ENCODE assay signal across 14 cellular contexts in the genomic region with DNA sequence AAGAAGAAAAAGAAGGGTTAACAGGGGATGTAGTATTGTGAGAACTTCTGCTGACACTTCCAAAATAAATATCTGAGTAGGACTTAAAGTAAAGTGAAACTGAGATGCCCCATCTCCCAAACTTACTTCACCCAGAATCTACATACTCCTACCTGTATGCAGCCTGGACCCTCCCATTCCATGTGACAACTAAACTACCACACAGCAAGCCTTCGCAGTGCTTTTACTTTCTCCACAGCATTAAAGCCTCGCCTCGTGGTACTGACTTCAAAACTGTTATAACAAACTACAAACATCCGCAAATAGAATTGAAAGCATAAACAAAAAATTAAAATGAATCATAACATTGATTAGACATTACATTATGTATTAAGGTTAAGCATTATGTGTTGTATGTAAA. TPM values are rescaled to one million over a fixed set of nuclear protein-coding genes. Genes with fewer than 3 reads are reported as not detected.
DNase-seq lines count a peak whose midpoint lies in the region; ATAC-seq and TF ChIP-seq lines count a peak whose summit lies in the region.
"Had no signal": no experiment of that assay in that cellular context is flagged by ENCODE, and none has a peak within 500 bp of the region (broad histone marks: within the 10 kb centered on the region; RNA-seq: fewer than 3 reads in every experiment).

No MANE protein-coding gene starts in this region.

- H3K27ac ChIP-seq in liver (ENCODE audit: low read depth in 1 of 2, low read length in 2 of 2) (peak overlapping the region; percentile 80 to 93), thyroid gland (peak overlapping the region; percentile 81 to 92 (median 84))

- peaks cover 6 to 24% of the 10 kb centered on the region in 2 donors for H3K36me3 Mint-ChIP-seq in activated T-cell treated with anti-CD3 and anti-CD28 coated beads, Interleukin-2, amount 50 U/mL, for 72 hours (ENCODE audit: insufficient read depth in 2 of 2)
- peaks cover 30% of the 10 kb centered on the region for H3K36me3 Mint-ChIP-seq in activated T-helper 2 cell treated with anti-CD3 and anti-CD28 coated beads, Interferon-gamma antibody, Interleukin-2, Interleukin-4, amounts not matched to agents 10 μg/mL and 5 μg/mL and 100 μg/mL, durations not matched to agents 14 hours and 24 hours and 36 hours (ENCODE audit: low read depth)
- H3K36me3 Mint-ChIP-seq: brain had no signal

- peaks cover 2 to 19% (median 8%) of the 10 kb centered on the region in 4 donors for H3K36me3 ChIP-seq in liver (ENCODE audit: control insufficient read depth in 4 of 4, insufficient read depth in 3 of 4, low read depth in 1 of 4, low read length in 3 of 4)
- H3K36me3 ChIP-seq in thyroid gland, result no peaks in the 10 kb centered on the region

- H3K9ac ChIP-seq in liver (ENCODE audit: low read depth in 1 of 2, low read length in 2 of 2), result peak overlapping the region in 1 of 2 donors; percentile 80

- H3K4me3 ChIP-seq in liver (ENCODE audit: low read depth in 1 of 3, low read length in 3 of 3) (peak overlapping the region in 1 of 3 donors; percentile 65), thyroid gland (replicated peaks in 1 of 3) (peak overlapping the region in 2 of 3 donors; percentile 33 to 43)

- no peak for DNase-seq in activated T-cell treated with anti-CD3 and anti-CD28 coated beads, Interleukin-2, amount 50 U/mL, for 72 hours
- no peak for DNase-seq in activated T-cell treated with anti-CD3 and anti-CD28 coated beads, Interleukin-2, amount 50 U/mL, for 48 hours
- no peak for DNase-seq in activated T-helper 2 cell treated with anti-CD3 and anti-CD28 coated beads, Interferon-gamma antibody, Interleukin-2, Interleukin-4, amounts not matched to agents 10 μg/mL and 5 μg/mL and 100 μg/mL, durations not matched to agents 14 hours and 24 hours and 36 hours (ENCODE audit: low spot score)
- no peak for DNase-seq in thyroid gland
- DNase-seq in islet precursor cell, result no peak
- no peak for DNase-seq in NCI-H1105 (lab: John Stamatoyannopoulos, UW)
- DNase-seq: nucleus accumbens; stimulated activated CD4-positive, alpha-beta T cell treated with anti-CD3 and anti-CD28 coated beads, Interleukin-4, amount 100 ng/mL, for 1 hour; substantia nigra had no signal

- H3K9me3 ChIP-seq in liver (ENCODE audit: control insufficient read depth in 4 of 4, low read length in 3 of 4) (no peaks in the 10 kb centered on the region), thyroid gland (no peaks in the 10 kb centered on the region)

- H3K27me3 ChIP-seq in liver (ENCODE audit: control insufficient read depth in 4 of 4, insufficient read depth in 4 of 4, low read length in 3 of 4) (no peaks in the 10 kb centered on the region), thyroid gland (no peaks in the 10 kb centered on the region)

- H3K4me3 Mint-ChIP-seq in activated T-cell treated with anti-CD3 and anti-CD28 coated beads, Interleukin-2, amount 50 U/mL, for 72 hours, result peak overlapping the region; percentile 78 to 95
- H3K4me3 Mint-ChIP-seq in activated T-helper 2 cell treated with anti-CD3 and anti-CD28 coated beads, Interferon-gamma antibody, Interleukin-2, Interleukin-4, amounts not matched to agents 10 μg/mL and 5 μg/mL and 100 μg/mL, durations not matched to agents 14 hours and 24 hours and 36 hours (ENCODE audit: low read depth), result peak overlapping the region; percentile 87

- no peak for TF ChIP-seq POLR2A in thyroid gland (IDR thresholded peaks at IDR 0.05)

- ATAC-seq in activated T-cell treated with anti-CD3 and anti-CD28 coated beads, Interleukin-2, amount 50 U/mL, for 72 hours (replicated peaks in 1 of 2), result no peak
- no peak for ATAC-seq in HG02973 (IDR thresholded peaks at IDR 0.05; ENCODE audit: unreplicated experiment)

- 38% methylated on average over 4 of the region's 4 CpGs for WGBS in liver
- WGBS in thyroid gland, 2 donors, result 27 to 33% methylated on average over 4 of the region's 4 CpGs

- peaks cover 12% of the 10 kb centered on the region for H3K27me3 Mint-ChIP-seq in activated T-cell treated with anti-CD3 and anti-CD28 coated beads, Interleukin-2, amount 50 U/mL, for 72 hours (ENCODE audit: low read depth)
- H3K27me3 Mint-ChIP-seq in activated T-helper 2 cell treated with anti-CD3 and anti-CD28 coated beads, Interferon-gamma antibody, Interleukin-2, Interleukin-4, amounts not matched to agents 10 μg/mL and 5 μg/mL and 100 μg/mL, durations not matched to agents 14 hours and 24 hours and 36 hours (ENCODE audit: low read depth), result peaks cover 7% of the 10 kb centered on the region

- TF ChIP-seq RAD21 in liver (IDR thresholded peaks at IDR 0.05), result no peak

- peak overlapping the region; percentile 18 for H3K27ac Mint-ChIP-seq in activated T-cell treated with anti-CD3 and anti-CD28 coated beads, Interleukin-2, amount 50 U/mL, for 72 hours
- no peak overlapping the region for H3K27ac Mint-ChIP-seq in activated T-helper 2 cell treated with anti-CD3 and anti-CD28 coated beads, Interferon-gamma antibody, Interleukin-2, Interleukin-4, amounts not matched to agents 10 μg/mL and 5 μg/mL and 100 μg/mL, durations not matched to agents 14 hours and 24 hours and 36 hours

- TF ChIP-seq CTCF in liver (IDR thresholded peaks at IDR 0.05; ENCODE audit: low read depth, low read length, missing input control) (no peak), thyroid gland (IDR thresholded peaks at IDR 0.05) (no peak)

- H3K4me1 Mint-ChIP-seq in activated T-cell treated with anti-CD3 and anti-CD28 coated beads, Interleukin-2, amount 50 U/mL, for 72 hours (ENCODE audit: low read depth), result peaks cover 73% of the 10 kb centered on the region
- H3K4me1 Mint-ChIP-seq in activated T-helper 2 cell treated with anti-CD3 and anti-CD28 coated beads, Interferon-gamma antibody, Interleukin-2, Interleukin-4, amounts not matched to agents 10 μg/mL and 5 μg/mL and 100 μg/mL, durations not matched to agents 14 hours and 24 hours and 36 hours (ENCODE audit: low read depth), result peaks cover 55% of the 10 kb centered on the region

- H3K4me1 ChIP-seq in liver (ENCODE audit: control insufficient read depth in 4 of 4, insufficient read depth in 4 of 4, low read length in 3 of 4) (peaks cover 5 to 12% (median 8%) of the 10 kb centered on the region in 4 donors), thyroid gland (peaks cover 24 to 48% of the 10 kb centered on the region in 2 donors)

- intact Hi-C loops in activated T-helper 2 cell treated with anti-CD3 and anti-CD28 coated beads, Interferon-gamma antibody, Interleukin-2, Interleukin-4, amounts not matched to agents 10 μg/mL and 5 μg/mL and 100 μg/mL, durations not matched to agents 14 hours and 24 hours and 36 hours (cut with micrococcal nuclease), result no loop called here
- intact Hi-C loops in thyroid gland (cut with DNase I), result no loop called here

- H3K9me3 Mint-ChIP-seq in activated T-cell treated with anti-CD3 and anti-CD28 coated beads, Interleukin-2, amount 50 U/mL, for 72 hours, result peaks cover 0 to 2% of the 10 kb centered on the region in 2 donors
- peaks cover 5% of the 10 kb centered on the region for H3K9me3 Mint-ChIP-seq in activated T-helper 2 cell treated with anti-CD3 and anti-CD28 coated beads, Interferon-gamma antibody, Interleukin-2, Interleukin-4, amounts not matched to agents 10 μg/mL and 5 μg/mL and 100 μg/mL, durations not matched to agents 14 hours and 24 hours and 36 hours

TF ChIP-seq in liver, 16 proteins besides CTCF, POLR2A, EP300 and RAD21:
- TF ChIP-seq NR2F2 (IDR thresholded peaks at IDR 0.05), result no peak
- no peak for TF ChIP-seq MAX (IDR thresholded peaks at IDR 0.05)
- no peak for TF ChIP-seq JUND (IDR thresholded peaks at IDR 0.05)
- no peak for TF ChIP-seq HNF4A (conservative IDR thresholded peaks at IDR 0.05)
- no peak for TF ChIP-seq RXRA (IDR thresholded peaks at IDR 0.05)

RNA-seq across cellular contexts. Expression of gene MPZL2, which starts 1.0 kb away (rescaled TPM):
- total RNA-seq in activated T-cell treated with anti-CD3 and anti-CD28 coated beads, Interleukin-2, amount 50 U/mL, for 72 hours, result 10 to 100 TPM; 10.1 to 12.9 TPM
- total RNA-seq in activated T-helper 2 cell treated with anti-CD3 and anti-CD28 coated beads, Interferon-gamma antibody, Interleukin-2, Interleukin-4, amounts not matched to agents 10 μg/mL and 5 μg/mL and 100 μg/mL, durations not matched to agents 14 hours and 24 hours and 36 hours, result 13.9 and 14.6 TPM in 2 replicates
- 10 to 100 TPM; 14.4 to 17.2 TPM for total RNA-seq in liver
- 1 to 10 TPM; 8.4 to 9.3 TPM for polyA plus RNA-seq in liver
- 10 to 100 TPM; 40.3 to 92.7 (median 76.1) TPM for total RNA-seq in thyroid gland
- total RNA-seq: G401 had no signal

RNA-seq across cellular contexts. Expression of gene MPZL3, which starts 10.9 kb away (rescaled TPM):
- total RNA-seq in activated T-cell treated with anti-CD3 and anti-CD28 coated beads, Interleukin-2, amount 50 U/mL, for 72 hours, result 10 to 100 TPM; 71.3 to 76.3 TPM
- 49.5 and 49.7 TPM in 2 replicates for total RNA-seq in activated T-helper 2 cell treated with anti-CD3 and anti-CD28 coated beads, Interferon-gamma antibody, Interleukin-2, Interleukin-4, amounts not matched to agents 10 μg/mL and 5 μg/mL and 100 μg/mL, durations not matched to agents 14 hours and 24 hours and 36 hours
- total RNA-seq in liver (1 to 10 TPM; 4.1 to 6.9 TPM), thyroid gland (10 to 100 TPM in 3 of 4 donors, 1 to 10 TPM in 1; 6.9 to 15.3 (median 12.3) TPM)
- polyA plus RNA-seq in liver, result 1 to 10 TPM; 2.5 to 2.9 TPM
- total RNA-seq: G401 had no signal

RNA-seq across cellular contexts. Expression of gene JAML, which starts 38.3 kb away (rescaled TPM):
- 100 to 1,000 TPM; 272 to 369 TPM for total RNA-seq in activated T-cell treated with anti-CD3 and anti-CD28 coated beads, Interleukin-2, amount 50 U/mL, for 72 hours
- 377 and 389 TPM in 2 replicates for total RNA-seq in activated T-helper 2 cell treated with anti-CD3 and anti-CD28 coated beads, Interferon-gamma antibody, Interleukin-2, Interleukin-4, amounts not matched to agents 10 μg/mL and 5 μg/mL and 100 μg/mL, durations not matched to agents 14 hours and 24 hours and 36 hours
- 10 to 100 TPM in 1 of 2 donors, 1 to 10 TPM in 1; 9.6 to 13.5 TPM for total RNA-seq in liver
- polyA plus RNA-seq in liver, result 1 to 10 TPM; 2.2 to 3.4 TPM
- 1 to 10 TPM; 2.2 to 3.1 (median 2.6) TPM for total RNA-seq in thyroid gland
- total RNA-seq: G401, HT-29 had no signal

RNA-seq across cellular contexts. Expression of gene CD3E, which starts 41.4 kb away (rescaled TPM):
- total RNA-seq in activated T-cell treated with anti-CD3 and anti-CD28 coated beads, Interleukin-2, amount 50 U/mL, for 72 hours, result 100 to 1,000 TPM; 404 to 419 TPM
- total RNA-seq in activated T-helper 2 cell treated with anti-CD3 and anti-CD28 coated beads, Interferon-gamma antibody, Interleukin-2, Interleukin-4, amounts not matched to agents 10 μg/mL and 5 μg/mL and 100 μg/mL, durations not matched to agents 14 hours and 24 hours and 36 hours, result 518 and 529 TPM in 2 replicates
- total RNA-seq in liver (1 to 10 TPM in 1 of 2 donors, under 1 TPM in 1; 0.33 to 2.3 TPM), thyroid gland (1 to 10 TPM; 3.0 to 4.3 (median 3.3) TPM)
- 1 to 10 TPM; 1.4 to 2.1 TPM for polyA plus RNA-seq in liver
- total RNA-seq: G401, HT-29 had no signal

Comparison
In these comparisons a context has a peak if more than half of its experiments do, and no peak if none do; other contexts are left out.
1. RNA of gene JAML, which starts 38.3 kb away (total RNA-seq): 377 to 389 TPM in activated T-helper 2 cell treated with anti-CD3 and anti-CD28 coated beads, Interferon-gamma antibody, Interleukin-2, Interleukin-4, amounts not matched to agents 10 μg/mL and 5 μg/mL and 100 μg/mL, durations not matched to agents 14 hours and 24 hours and 36 hours and 272 to 369 TPM in activated T-cell treated with anti-CD3 and anti-CD28 coated beads, Interleukin-2, amount 50 U/mL, for 72 hours; 9.6 to 13.5 TPM in liver and 2.2 to 3.1 TPM in thyroid gland; every median in the first group is over 10 times any median in the second.